Comparison of ENCODE assay signal across 14 cellular contexts in genomic region chr3:74273091-74273490, GRCh38.
DNase-seq lines count a peak whose midpoint lies in the region; ATAC-seq and TF ChIP-seq lines count a peak whose summit lies in the region.
"Had no signal": no experiment of that assay in that cellular context is flagged by ENCODE, and none has a peak within 500 bp of the region (broad histone marks: within the 10 kb centered on the region; RNA-seq: fewer than 3 reads in every experiment).

No MANE protein-coding gene starts in this region.

- in situ Hi-C loops in GM13976 (cut with MboI; ENCODE audit: low sequenced_read_pairs, unreplicated experiment), result no loop called here

- H3K4me3 ChIP-seq in cardiac fibroblast (replicated peaks in 1 of 2; ENCODE audit: low read depth in 2 of 2, low read length in 2 of 2), result no peak overlapping the region
- H3K4me3 ChIP-seq: HAP-1 had no signal

- intact Hi-C loops in sciatic nerve (cut with DNase I), result no loop called here

- DNase-seq in Daoy (ENCODE audit: low read depth) (peak; percentile 5), cardiac fibroblast (ENCODE audit: low read depth in 2 of 2) (peak; percentile 9 to 46), kidney tubule cell (ENCODE audit: low spot score) (peak; percentile 27), sciatic nerve (ENCODE audit: low spot score) (no peak), GM13976 (ENCODE audit: low spot score) (no peak), OCI-M2 (lab: John Stamatoyannopoulos, UW; ENCODE audit: unreplicated experiment) (no peak)
- DNase-seq: CD8-positive, alpha-beta memory T cell; NCI-H1417 treated with DMSO at 0.1 percent for 48 hours; NCI-H2029 treated with DMSO at 0.1 percent for 48 hours; NCI-H524 treated with DMSO at 0.1 percent for 48 hours; RPMI8226 had no signal

- ATAC-seq in sciatic nerve (peak; percentile 73), GM18868 (IDR thresholded peaks at IDR 0.05; ENCODE audit: unreplicated experiment) (no peak), GM18520 (IDR thresholded peaks at IDR 0.05; ENCODE audit: unreplicated experiment) (no peak)

- no peak for TF ChIP-seq CTCF in cardiac fibroblast (IDR thresholded peaks at IDR 0.05; ENCODE audit: low read depth, low read length)
- no peak for TF ChIP-seq CTCF in GM13976 (IDR thresholded peaks at IDR 0.05; ENCODE audit: borderline replicate concordance, control extremely low read depth, extremely low read depth, insufficient read depth, missing control alignments)

Comparison
In these comparisons a context has a peak if more than half of its experiments do, and no peak if none do; other contexts are left out.
1. DNase-seq: peak in Daoy (single experiment), cardiac fibroblast (2 of 2) and kidney tubule cell (single experiment); none in sciatic nerve (single experiment), GM13976 (single experiment) and OCI-M2 (single experiment).